ENCODE assay signal across 1 cellular context in the genomic region with DNA sequence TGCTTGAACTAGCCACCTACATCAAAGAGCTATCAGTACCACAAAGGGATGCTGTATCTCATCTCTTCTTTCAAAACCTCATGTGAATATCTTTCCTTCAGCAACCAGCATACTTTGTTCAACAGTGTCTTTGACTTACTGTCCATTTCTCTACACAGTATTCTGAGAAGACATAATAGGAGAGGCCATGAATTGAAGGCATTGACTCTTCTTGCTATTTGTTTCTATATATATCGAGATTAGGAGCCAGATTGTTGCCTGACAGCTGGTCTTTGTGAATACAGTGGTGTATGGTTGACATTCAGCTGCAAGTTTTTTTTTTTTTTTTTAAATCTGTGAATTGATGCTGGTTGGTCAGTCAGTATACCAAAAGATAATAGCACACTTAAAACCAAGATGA.
TF ChIP-seq lines count a peak whose summit lies in the region.

No MANE protein-coding gene starts in this region.

TF ChIP-seq in IMR-90, 13 proteins besides CTCF, POLR2A, EP300 and RAD21:
- no peak for TF ChIP-seq MXI1 (IDR thresholded peaks at IDR 0.05; ENCODE audit: borderline replicate concordance, low read depth, low read length)
- TF ChIP-seq NFE2L2 (IDR thresholded peaks at IDR 0.05; ENCODE audit: low read depth, low read length), result no peak
- TF ChIP-seq BHLHE40 (IDR thresholded peaks at IDR 0.05; ENCODE audit: low read depth, low read length), result no peak
- TF ChIP-seq, protein P1, sequence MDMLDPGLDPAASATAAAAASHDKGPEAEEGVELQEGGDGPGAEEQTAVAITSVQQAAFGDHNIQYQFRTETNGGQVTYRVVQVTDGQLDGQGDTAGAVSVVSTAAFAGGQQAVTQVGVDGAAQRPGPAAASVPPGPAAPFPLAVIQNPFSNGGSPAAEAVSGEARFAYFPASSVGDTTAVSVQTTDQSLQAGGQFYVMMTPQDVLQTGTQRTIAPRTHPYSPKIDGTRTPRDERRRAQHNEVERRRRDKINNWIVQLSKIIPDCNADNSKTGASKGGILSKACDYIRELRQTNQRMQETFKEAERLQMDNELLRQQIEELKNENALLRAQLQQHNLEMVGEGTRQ (IDR thresholded peaks at IDR 0.05; ENCODE audit: low read depth, low read length), result no peak
- TF ChIP-seq CEBPB (IDR thresholded peaks at IDR 0.05; ENCODE audit: low read depth, low read length), result no peak
